14 cellular contexts compared by ENCODE assay signal in genomic region chr3:39911465-39912309, GRCh38.
DNase-seq lines count a peak whose midpoint lies in the region; ATAC-seq, FAIRE-seq and TF ChIP-seq lines count a peak whose summit lies in the region.
"Had no signal": no experiment of that assay in that cellular context is flagged by ENCODE, and none has a peak within 500 bp of the region (broad histone marks: within the 10 kb centered on the region; RNA-seq: fewer than 3 reads in every experiment).

No MANE protein-coding gene starts in this region.

- TF ChIP-seq EP300 in stomach (IDR thresholded peaks at IDR 0.05): no peak
- TF ChIP-seq EP300 in suprapubic skin (IDR thresholded peaks at IDR 0.05): no peak

- dilution Hi-C loops in keratinocyte (cut with MboI; ENCODE audit: extremely low pct_ligation_motif_present, low sequenced_read_pairs): no loop called here

- H3K4me3 ChIP-seq in cardiac fibroblast (replicated peaks in 1 of 2; ENCODE audit: low read depth in 2 of 2, low read length in 2 of 2) (no peak overlapping the region), keratinocyte (ENCODE audit: control insufficient read depth in 2 of 3, extremely low read depth in 1 of 3, insufficient read depth in 2 of 3, low read depth in 1 of 3, low read length in 3 of 3) (no peak overlapping the region), stomach (no peak overlapping the region), suprapubic skin (no peak overlapping the region)
- H3K4me3 ChIP-seq: gastrocnemius medialis, SJSA1 had no signal

- H3K27me3 Mint-ChIP-seq in natural killer cell (ENCODE audit: low read depth in 2 of 2): no peaks in the 10 kb centered on the region
- H3K27me3 Mint-ChIP-seq: activated CD4-positive, alpha-beta T cell treated with anti-CD3 and anti-CD28 coated beads, Interleukin-2, amount 10 ng/mL, durations not matched to agents 7 days and 5 days; activated naive CD8-positive, alpha-beta T cell; natural killer cell treated with Interleukin-12 subunit alpha and Interleukin-12 subunit beta and Interleukin-15 and Interleukin-18, amount 100 ng/mL, for 72 hours had no signal

- H3K27ac Mint-ChIP-seq in natural killer cell: no peak overlapping the region
- H3K27ac Mint-ChIP-seq: activated CD4-positive, alpha-beta T cell treated with anti-CD3 and anti-CD28 coated beads, Interleukin-2, amount 10 ng/mL, durations not matched to agents 7 days and 5 days; activated naive CD8-positive, alpha-beta T cell; natural killer cell treated with Interleukin-12 subunit alpha and Interleukin-12 subunit beta and Interleukin-15 and Interleukin-18, amount 100 ng/mL, for 72 hours had no signal

- H3K9me3 ChIP-seq in keratinocyte (ENCODE audit: control insufficient read depth, low read depth, low read length): no peaks in the 10 kb centered on the region
- no peaks in the 10 kb centered on the region for H3K9me3 ChIP-seq in stomach
- H3K9me3 ChIP-seq in suprapubic skin: no peaks in the 10 kb centered on the region
- H3K9me3 ChIP-seq: gastrocnemius medialis, SJSA1 had no signal

- no peaks in the 10 kb centered on the region for H3K9me3 Mint-ChIP-seq in natural killer cell
- H3K9me3 Mint-ChIP-seq: activated CD4-positive, alpha-beta T cell treated with anti-CD3 and anti-CD28 coated beads, Interleukin-2, amount 10 ng/mL, durations not matched to agents 7 days and 5 days had no signal

- no peaks in the 10 kb centered on the region for H4K20me1 ChIP-seq in keratinocyte (ENCODE audit: control insufficient read depth, extremely low read depth, insufficient read depth, low read length)

- H3K4me1 ChIP-seq in keratinocyte (ENCODE audit: control insufficient read depth, extremely low read depth, insufficient read depth, low read length) (peaks cover 13% of the 10 kb centered on the region), stomach (peaks cover 4 to 33% (median 24%) of the 10 kb centered on the region in 4 donors), suprapubic skin (peaks cover 5% of the 10 kb centered on the region)
- H3K4me1 ChIP-seq: gastrocnemius medialis, SJSA1 had no signal

- H3K27ac ChIP-seq in keratinocyte (ENCODE audit: control insufficient read depth, insufficient read depth, low read length): no peak overlapping the region
- peak overlapping the region; percentile 31 to 73 (median 65) for H3K27ac ChIP-seq in stomach
- H3K27ac ChIP-seq in suprapubic skin: no peak overlapping the region
- H3K27ac ChIP-seq: gastrocnemius medialis, SJSA1 had no signal

- peak; percentile 52 for FAIRE-seq in keratinocyte (lab: Jason Lieb, UNC)

- peak overlapping the region; percentile 27 for H2AFZ ChIP-seq in keratinocyte (ENCODE audit: control insufficient read depth, low read length)

- no peaks in the 10 kb centered on the region for H3K79me2 ChIP-seq in keratinocyte (ENCODE audit: control insufficient read depth, insufficient read depth, low read length)

- ATAC-seq in natural killer cell (no peak), HG03457 (IDR thresholded peaks at IDR 0.05; ENCODE audit: unreplicated experiment) (no peak)
- ATAC-seq: gastrocnemius medialis; natural killer cell treated with Interleukin-12 subunit alpha and Interleukin-12 subunit beta and Interleukin-15 and Interleukin-18, amount 100 ng/mL, for 72 hours had no signal

- H3K4me2 ChIP-seq in keratinocyte (ENCODE audit: control insufficient read depth, extremely low read depth, insufficient read depth, low read depth, low read length): no peak overlapping the region

- H3K36me3 ChIP-seq in keratinocyte (ENCODE audit: control insufficient read depth in 2 of 2, extremely low read depth in 1 of 2, insufficient read depth in 2 of 2, low read length in 2 of 2): no peaks in the 10 kb centered on the region
- H3K36me3 ChIP-seq in stomach: no peaks in the 10 kb centered on the region
- H3K36me3 ChIP-seq in suprapubic skin: no peaks in the 10 kb centered on the region
- H3K36me3 ChIP-seq: gastrocnemius medialis, SJSA1 had no signal

- intact Hi-C loops in stomach (cut with DNase I; ENCODE audit: low total_unique reads) (no loop called here), natural killer cell (cut with micrococcal nuclease) (no loop called here)

- no peak overlapping the region for H3K4me3 Mint-ChIP-seq in natural killer cell
- H3K4me3 Mint-ChIP-seq: activated CD4-positive, alpha-beta T cell treated with anti-CD3 and anti-CD28 coated beads, Interleukin-2, amount 10 ng/mL, durations not matched to agents 7 days and 5 days; activated naive CD8-positive, alpha-beta T cell; natural killer cell treated with Interleukin-12 subunit alpha and Interleukin-12 subunit beta and Interleukin-15 and Interleukin-18, amount 100 ng/mL, for 72 hours had no signal

- H3K4me1 Mint-ChIP-seq in natural killer cell: no peaks in the 10 kb centered on the region
- H3K4me1 Mint-ChIP-seq: activated CD4-positive, alpha-beta T cell treated with anti-CD3 and anti-CD28 coated beads, Interleukin-2, amount 10 ng/mL, durations not matched to agents 7 days and 5 days had no signal

- TF ChIP-seq POLR2A in stomach (IDR thresholded peaks at IDR 0.05) (no peak), suprapubic skin (IDR thresholded peaks at IDR 0.05) (no peak)

- H3K36me3 Mint-ChIP-seq in natural killer cell: no peaks in the 10 kb centered on the region
- H3K36me3 Mint-ChIP-seq: activated naive CD8-positive, alpha-beta T cell; natural killer cell treated with Interleukin-12 subunit alpha and Interleukin-12 subunit beta and Interleukin-15 and Interleukin-18, amount 100 ng/mL, for 72 hours had no signal

- H3K27me3 ChIP-seq in keratinocyte (ENCODE audit: control insufficient read depth, extremely low read depth, insufficient read depth, low read length) (no peaks in the 10 kb centered on the region), stomach (no peaks in the 10 kb centered on the region), suprapubic skin (no peaks in the 10 kb centered on the region)
- H3K27me3 ChIP-seq: gastrocnemius medialis, SJSA1 had no signal

- TF ChIP-seq CTCF in LNCAP (IDR thresholded peaks at IDR 0.05) (peak; percentile 19; the same call in 1 of the 2 replicates), cardiac fibroblast (IDR thresholded peaks at IDR 0.05; ENCODE audit: low read depth, low read length) (no peak), keratinocyte (optimal IDR thresholded peaks at IDR 0.05 in 1 of 3, IDR thresholded peaks at IDR 0.05 in 1 of 3, conservative IDR thresholded peaks at IDR 0.05 in 1 of 3; ENCODE audit: extremely low read depth in 1 of 3, insufficient read depth in 2 of 3, low read length in 3 of 3) (peak in 2 of 3 experiments; percentile 9 to 11), stomach (IDR thresholded peaks at IDR 0.05) (no peak), natural killer cell (IDR thresholded peaks at IDR 0.05) (no peak), suprapubic skin (IDR thresholded peaks at IDR 0.05) (no peak)

- no peak overlapping the region for H3K9ac ChIP-seq in keratinocyte (ENCODE audit: control insufficient read depth, extremely low read depth, insufficient read depth, low read length)

- H3K9me1 ChIP-seq in keratinocyte (ENCODE audit: control insufficient read depth, extremely low read depth, insufficient read depth, low read length): no peaks in the 10 kb centered on the region

- 14 to 36% (median 27%) methylated on average over 3 of the region's 3 CpGs for WGBS in stomach, 5 donors
- whole genome bisulfite sequencing in suprapubic skin: 68% methylated on average over 3 of the region's 3 CpGs

- DNase-seq in cardiac fibroblast (ENCODE audit: low read depth in 2 of 2) (peak; percentile 18 to 85), keratinocyte (ENCODE audit: low read depth, low spot score) (no peak), stomach (no peak), natural killer cell (no peak), suprapubic skin (ENCODE audit: low spot score in 2 of 2) (no peak)
- DNase-seq: activated CD4-positive, alpha-beta T cell treated with anti-CD3 and anti-CD28 coated beads, Interleukin-2, amount 10 ng/mL, durations not matched to agents 7 days and 5 days; gastrocnemius medialis; GDM1; NCI-H2081 had no signal

Comparison
In these comparisons a context has a peak if more than half of its experiments do, and no peak if none do; other contexts are left out.
1. CTCF ChIP-seq: peak in LNCAP (single experiment) and keratinocyte (2 of 3); none in cardiac fibroblast (single experiment), stomach (0 of 7), natural killer cell (single experiment) and suprapubic skin (0 of 2).
2. DNase-seq: peak in cardiac fibroblast (2 of 2); none in keratinocyte (single experiment), stomach (single experiment), natural killer cell (single experiment) and suprapubic skin (0 of 2).
3. H3K27ac ChIP-seq: peak in stomach (5 of 5); none in keratinocyte (single experiment) and suprapubic skin (single experiment).